1 cellular context compared by ENCODE assay signal in genomic region chr14:87995500-87996275, GRCh38.
TF ChIP-seq lines count a peak whose summit lies in the region.

No MANE protein-coding gene starts in this region.

TF ChIP-seq in SK-N-SH, 30 proteins besides CTCF, POLR2A, EP300 and RAD21 (continued from another document):
- no peak for TF ChIP-seq TAF1 (IDR thresholded peaks at IDR 0.05; ENCODE audit: borderline replicate concordance, low read depth, low read length)
- no peak for TF ChIP-seq ZBTB33 (IDR thresholded peaks at IDR 0.05; ENCODE audit: borderline replicate concordance, low read depth)
- no peak for TF ChIP-seq USF1 (IDR thresholded peaks at IDR 0.05; ENCODE audit: borderline replicate concordance, low read depth)
